Comparison of ENCODE assay signal across 18 cellular contexts in the genomic region with DNA sequence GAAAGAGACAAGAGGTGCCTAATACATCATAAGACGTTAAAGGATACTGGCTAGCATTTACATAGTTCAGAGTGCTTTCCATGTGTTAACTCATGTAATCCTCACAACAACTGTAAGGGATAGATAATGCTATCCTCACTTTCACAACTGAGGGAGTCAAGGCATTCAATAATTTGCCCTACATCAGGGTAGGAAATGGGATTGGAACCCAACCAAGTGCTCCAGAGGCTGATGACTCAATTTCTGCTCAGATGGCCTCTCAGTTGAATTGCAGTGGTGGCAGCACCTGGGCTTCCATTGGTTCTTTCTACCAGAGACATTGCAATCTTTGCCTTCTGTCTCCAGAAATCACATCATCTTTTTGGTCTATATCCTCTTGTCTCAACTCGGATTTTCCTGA.
"Had no signal": no experiment of that assay in that cellular context is flagged by ENCODE, and none has a peak within 500 bp of the region (broad histone marks: within the 10 kb centered on the region; RNA-seq: fewer than 3 reads in every experiment).

No MANE protein-coding gene starts in this region.

- H3K27me3 Mint-ChIP-seq: memory B cell; stimulated activated naive CD8-positive, alpha-beta T cell treated with anti-CD3 and anti-CD28 coated beads, Interleukin-15, Interleukin-2, amounts not matched to agents 100 ng/mL and 50 ng/mL, for 24 hours; T-cell had no signal

- H3K4me3 ChIP-seq: cardiac muscle cell, dorsolateral prefrontal cortex, transverse colon, uterus had no signal

- DNase-seq: activated CD4-positive, alpha-beta T cell treated with anti-CD3 and anti-CD28 coated beads, Interleukin-2, amount 50 U/mL, for 1 hour; activated CD4-positive, CD25-positive, alpha-beta regulatory T cell treated with anti-CD3 and anti-CD28 coated beads, Interleukin-2, amount 50 U/mL, for 72 hours; activated CD8-positive, alpha-beta memory T cell treated with anti-CD3 and anti-CD28 coated beads, Interleukin-2, amount 50 U/mL, for 4 hours; activated effector memory CD4-positive, alpha-beta T cell treated with Interleukin-2 at 50 U/mL for 16 hours; activated naive CD4-positive, alpha-beta T cell treated with anti-CD3 and anti-CD28 coated beads, Interleukin-2, amount 10 ng/mL, durations not matched to agents 7 days and 5 days; activated T-cell treated with anti-CD3 and anti-CD28 coated beads, Interleukin-2, amount 50 U/mL, for 4 hours; dorsolateral prefrontal cortex; immature natural killer cell; kidney glomerular epithelial cell; left ventricle myocardium superior; T-cell; T-helper 9 cell; transverse colon; uterus had no signal

- ATAC-seq: activated T-cell treated with anti-CD3 and anti-CD28 coated beads, Interleukin-2, amount 50 U/mL, for 4 hours; left ventricle myocardium superior; T-cell had no signal

- H3K4me3 Mint-ChIP-seq: activated naive CD4-positive, alpha-beta T cell treated with anti-CD3 and anti-CD28 coated beads, Interleukin-2, amount 10 ng/mL, durations not matched to agents 7 days and 5 days; activated T-cell treated with anti-CD3 and anti-CD28 coated beads, Interleukin-2, amount 50 U/mL, for 4 hours; immature natural killer cell; memory B cell; neural crest cell; stimulated activated naive CD8-positive, alpha-beta T cell treated with anti-CD3 and anti-CD28 coated beads, Interleukin-15, Interleukin-2, amounts not matched to agents 100 ng/mL and 50 ng/mL, for 24 hours; T-cell had no signal

- H3K36me3 ChIP-seq: cardiac muscle cell, transverse colon, uterus had no signal

- H3K27ac ChIP-seq: cardiac muscle cell, dorsolateral prefrontal cortex, transverse colon, uterus had no signal

- H3K27me3 ChIP-seq: cardiac muscle cell, transverse colon, uterus had no signal

- H3K9me3 ChIP-seq: transverse colon, uterus had no signal

- H3K27ac Mint-ChIP-seq: activated naive CD4-positive, alpha-beta T cell treated with anti-CD3 and anti-CD28 coated beads, Interleukin-2, amount 10 ng/mL, durations not matched to agents 7 days and 5 days; memory B cell; stimulated activated naive CD8-positive, alpha-beta T cell treated with anti-CD3 and anti-CD28 coated beads, Interleukin-15, Interleukin-2, amounts not matched to agents 100 ng/mL and 50 ng/mL, for 24 hours had no signal

- H3K9me3 Mint-ChIP-seq: activated T-cell treated with anti-CD3 and anti-CD28 coated beads, Interleukin-2, amount 50 U/mL, for 4 hours; memory B cell; neural crest cell; T-cell had no signal

- H3K36me3 Mint-ChIP-seq: immature natural killer cell, T-cell had no signal
